ENCODE assay signal across 24 cellular contexts in genomic region chr3:83002869-83003445, GRCh38.
DNase-seq lines count a peak whose midpoint lies in the region; ATAC-seq lines count a peak whose summit lies in the region.
"Had no signal": no experiment of that assay in that cellular context is flagged by ENCODE, and none has a peak within 500 bp of the region (broad histone marks: within the 10 kb centered on the region; RNA-seq: fewer than 3 reads in every experiment).

No MANE protein-coding gene starts in this region.

- no peak overlapping the region for H3K4me3 ChIP-seq in HUES64 (ENCODE audit: low read length)
- H3K4me3 ChIP-seq: cardiac muscle cell, esophagus muscularis mucosa, left ventricle myocardium inferior, psoas muscle, stomach, transverse colon had no signal

- H3K27me3 ChIP-seq in HUES64 (ENCODE audit: insufficient read depth, low read length), result no peaks in the 10 kb centered on the region
- H3K27me3 ChIP-seq: cardiac muscle cell, esophagus muscularis mucosa, stomach, transverse colon had no signal

- no peak for ATAC-seq in HG02798 (IDR thresholded peaks at IDR 0.05; ENCODE audit: poor library complexity, unreplicated experiment)
- no peak for ATAC-seq in stimulated activated naive CD8-positive, alpha-beta T cell treated with anti-CD3 and anti-CD28 coated beads, Interleukin-15, Interleukin-2, amounts not matched to agents 100 U/mL and 50 U/mL, for 24 hours
- ATAC-seq: psoas muscle, SK-N-SH treated with all-trans-retinoic acid at 6 μM for 48 hours had no signal

- H3K27ac ChIP-seq in HUES64 (ENCODE audit: low read depth, low read length), result peak overlapping the region; percentile 48; the same call in 1 of the 2 replicates
- H3K27ac ChIP-seq: cardiac muscle cell, esophagus muscularis mucosa, left ventricle myocardium inferior, psoas muscle, RWPE1, stomach, transverse colon had no signal

- DNase-seq in NCI-H1436 treated with DMSO at 0.1 percent for 48 hours (lab: John Stamatoyannopoulos, UW) (peak; percentile 64), NCI-H510A (lab: John Stamatoyannopoulos, UW) (peak; percentile 8), RPMI8226 (peak; percentile 52), GDM1 (lab: John Stamatoyannopoulos, UW) (no peak), occipital lobe (lab: John Stamatoyannopoulos, UW) (no peak)
- no peak for DNase-seq in stimulated activated naive CD8-positive, alpha-beta T cell treated with anti-CD3 and anti-CD28 coated beads, Interleukin-15, Interleukin-2, amounts not matched to agents 100 U/mL and 50 U/mL, for 24 hours
- DNase-seq: activated CD4-positive, alpha-beta T cell treated with anti-CD3 and anti-CD28 coated beads, Interleukin-2, amount 50 U/mL, for 1 hour; anterior cingulate cortex; C1 segment of cervical spinal cord; cortex of kidney; foreskin melanocyte; KBM-7; left ventricle myocardium inferior; naive B cell; psoas muscle; stimulated activated CD4-positive, alpha-beta T cell treated with anti-CD3 and anti-CD28 coated beads, Interleukin-15, amount 100 ng/mL, for 24 hours; stomach; transverse colon had no signal

- WGBS in HUES64, result 61% methylated on average over 3 of the region's 3 CpGs

- peaks cover 64% of the 10 kb centered on the region for H3K4me1 ChIP-seq in HUES64 (ENCODE audit: insufficient read depth, low read length)
- H3K4me1 ChIP-seq: esophagus muscularis mucosa, left ventricle myocardium inferior, psoas muscle, stomach, transverse colon had no signal

- no peaks in the 10 kb centered on the region for H3K36me3 ChIP-seq in HUES64 (ENCODE audit: insufficient read depth, low read length)
- H3K36me3 ChIP-seq: cardiac muscle cell, esophagus muscularis mucosa, left ventricle myocardium inferior, stomach, transverse colon had no signal

- no peaks in the 10 kb centered on the region for H3K9me3 ChIP-seq in HUES64 (ENCODE audit: insufficient read depth, low read depth, low read length)
- H3K9me3 ChIP-seq: esophagus muscularis mucosa, left ventricle myocardium inferior, psoas muscle, stomach, transverse colon had no signal

- no peak overlapping the region for H3K9ac ChIP-seq in HUES64 (ENCODE audit: low read depth, low read length)

Comparison
In these comparisons a context has a peak if more than half of its experiments do, and no peak if none do; other contexts are left out.
1. DNase-seq: peak in NCI-H1436 treated with DMSO at 0.1 percent for 48 hours (single experiment), NCI-H510A (single experiment) and RPMI8226 (single experiment); none in GDM1 (single experiment), occipital lobe (single experiment) and stimulated activated naive CD8-positive, alpha-beta T cell treated with anti-CD3 and anti-CD28 coated beads, Interleukin-15, Interleukin-2, amounts not matched to agents 100 U/mL and 50 U/mL, for 24 hours (single experiment).